ENCODE assay signal across 26 cellular contexts in genomic region chr6:135572051-135572450, GRCh38.
"Had no signal": no experiment of that assay in that cellular context is flagged by ENCODE, and none has a peak within 500 bp of the region (broad histone marks: within the 10 kb centered on the region; RNA-seq: fewer than 3 reads in every experiment).

No MANE protein-coding gene starts in this region.

- H3K27ac ChIP-seq: ascending aorta, brain microvascular endothelial cell, epithelial cell of prostate, esophagus squamous epithelium had no signal

- H3K27me3 ChIP-seq: ascending aorta, brain microvascular endothelial cell, esophagus squamous epithelium had no signal

- H3K27ac Mint-ChIP-seq: activated CD8-positive, alpha-beta T cell treated with anti-CD3 and anti-CD28 coated beads for 36 hours; activated naive CD4-positive, alpha-beta T cell treated with anti-CD3 and anti-CD28 coated beads for 36 hours; activated naive CD4-positive, alpha-beta T cell treated with anti-CD3 and anti-CD28 coated beads, Interleukin-2, amount 50 U/mL, for 24 hours; activated naive CD8-positive, alpha-beta T cell treated with anti-CD3 and anti-CD28 coated beads for 36 hours; activated naive CD8-positive, alpha-beta T cell treated with anti-CD3 and anti-CD28 coated beads, Interleukin-2, amount 50 U/mL, for 24 hours; activated T-helper 17 cell treated with anti-CD3 and anti-CD28 coated beads, Interleukin-2, amount 50 U/mL, for 72 hours; effector memory CD8-positive, alpha-beta T cell had no signal

- H3K4me1 Mint-ChIP-seq: activated T-helper 17 cell treated with anti-CD3 and anti-CD28 coated beads, Interleukin-2, amount 50 U/mL, for 72 hours had no signal

- H3K4me3 Mint-ChIP-seq: activated CD8-positive, alpha-beta T cell treated with anti-CD3 and anti-CD28 coated beads for 36 hours; activated naive CD4-positive, alpha-beta T cell treated with anti-CD3 and anti-CD28 coated beads for 36 hours; activated naive CD4-positive, alpha-beta T cell treated with anti-CD3 and anti-CD28 coated beads, Interleukin-2, amount 50 U/mL, for 24 hours; activated naive CD8-positive, alpha-beta T cell treated with anti-CD3 and anti-CD28 coated beads for 36 hours; activated naive CD8-positive, alpha-beta T cell treated with anti-CD3 and anti-CD28 coated beads, Interleukin-2, amount 50 U/mL, for 24 hours; activated T-cell treated with anti-CD3 and anti-CD28 coated beads, Interleukin-2, amount 50 U/mL, for 4 hours; activated T-helper 17 cell treated with anti-CD3 and anti-CD28 coated beads, Interleukin-2, amount 50 U/mL, for 72 hours; central memory CD8-positive, alpha-beta T cell; effector memory CD8-positive, alpha-beta T cell had no signal

- H3K27me3 Mint-ChIP-seq: activated CD8-positive, alpha-beta T cell treated with anti-CD3 and anti-CD28 coated beads for 36 hours; activated naive CD4-positive, alpha-beta T cell treated with anti-CD3 and anti-CD28 coated beads, Interleukin-2, amount 50 U/mL, for 24 hours; activated naive CD8-positive, alpha-beta T cell treated with anti-CD3 and anti-CD28 coated beads, Interleukin-2, amount 50 U/mL, for 24 hours; activated T-helper 17 cell treated with anti-CD3 and anti-CD28 coated beads, Interleukin-2, amount 50 U/mL, for 72 hours; central memory CD8-positive, alpha-beta T cell; effector memory CD8-positive, alpha-beta T cell had no signal

- FAIRE-seq: bronchial epithelial cell had no signal

- H3K9me3 ChIP-seq: ascending aorta, esophagus squamous epithelium had no signal

- H3K4me3 ChIP-seq: ascending aorta, esophagus squamous epithelium had no signal

- ATAC-seq: activated CD8-positive, alpha-beta T cell treated with anti-CD3 and anti-CD28 coated beads for 36 hours; activated naive CD8-positive, alpha-beta T cell treated with anti-CD3 and anti-CD28 coated beads, Interleukin-2, amount 50 U/mL, for 24 hours; activated T-cell treated with anti-CD3 and anti-CD28 coated beads, Interleukin-2, amount 50 U/mL, for 4 hours; activated T-helper 17 cell treated with anti-CD3 and anti-CD28 coated beads, Interleukin-2, amount 50 U/mL, for 72 hours; effector memory CD8-positive, alpha-beta T cell had no signal

- H3K9me3 Mint-ChIP-seq: activated CD8-positive, alpha-beta T cell treated with anti-CD3 and anti-CD28 coated beads for 36 hours; activated naive CD4-positive, alpha-beta T cell treated with anti-CD3 and anti-CD28 coated beads for 36 hours; activated naive CD4-positive, alpha-beta T cell treated with anti-CD3 and anti-CD28 coated beads, Interleukin-2, amount 50 U/mL, for 24 hours; activated naive CD8-positive, alpha-beta T cell treated with anti-CD3 and anti-CD28 coated beads, Interleukin-2, amount 50 U/mL, for 24 hours; activated T-cell treated with anti-CD3 and anti-CD28 coated beads, Interleukin-2, amount 50 U/mL, for 4 hours; activated T-helper 17 cell treated with anti-CD3 and anti-CD28 coated beads, Interleukin-2, amount 50 U/mL, for 72 hours; central memory CD8-positive, alpha-beta T cell; effector memory CD8-positive, alpha-beta T cell had no signal

- H3K4me1 ChIP-seq: ascending aorta, esophagus squamous epithelium had no signal

- H3K36me3 ChIP-seq: ascending aorta, brain microvascular endothelial cell, esophagus squamous epithelium had no signal

- DNase-seq: activated CD4-positive, alpha-beta T cell treated with anti-CD3 and anti-CD28 coated beads for 4 hours; activated CD4-positive, alpha-beta T cell treated with anti-CD3 and anti-CD28 coated beads, Interleukin-2, amount 50 U/mL, for 1 hour; activated CD4-positive, alpha-beta T cell treated with anti-CD3 and anti-CD28 coated beads, Interleukin-2, amount 50 U/mL, for 48 hours; activated CD4-positive, CD25-positive, alpha-beta regulatory T cell; activated CD4-positive, CD25-positive, alpha-beta regulatory T cell treated with anti-CD3 and anti-CD28 coated beads, Interleukin-2, amount 50 U/mL, for 72 hours; activated CD8-positive, alpha-beta memory T cell treated with anti-CD3 and anti-CD28 coated beads for 24 hours; activated CD8-positive, alpha-beta T cell treated with anti-CD3 and anti-CD28 coated beads for 36 hours; activated effector memory CD4-positive, alpha-beta T cell treated with anti-CD3 and anti-CD28 coated beads, Interleukin-2, amount 50 U/mL, for 16 hours; activated naive CD4-positive, alpha-beta T cell treated with anti-CD3 and anti-CD28 coated beads for 36 hours; activated naive CD8-positive, alpha-beta T cell treated with anti-CD3 and anti-CD28 coated beads for 36 hours; activated naive CD8-positive, alpha-beta T cell treated with anti-CD3 and anti-CD28 coated beads, Interleukin-2, amount 50 U/mL, for 24 hours; activated T-cell treated with anti-CD3 and anti-CD28 coated beads, Interleukin-2, amount 50 U/mL, for 4 hours; brain microvascular endothelial cell; cortex of kidney; dermis blood vessel endothelial cell; effector CD4-positive, alpha-beta T cell; effector memory CD8-positive, alpha-beta T cell; esophagus squamous epithelium; head of caudate nucleus; T-helper 2 cell had no signal

- H3K36me3 Mint-ChIP-seq: activated naive CD4-positive, alpha-beta T cell treated with anti-CD3 and anti-CD28 coated beads, Interleukin-2, amount 50 U/mL, for 24 hours had no signal
